In genomic region chr1:20507564-20508410, GRCh38 we compare ENCODE assay signal across 1 cellular context.
A peak's percentile ranks its signal among the peaks of the same experiment; 100 is the strongest.
TF ChIP-seq lines count a peak whose summit lies in the region.

MUL1 (minus strand) TSS chr1:20508151; CDS start chr1:20508024, 127 bp downstream.

TF ChIP-seq in HepG2, 621 proteins besides CTCF, POLR2A, EP300 and RAD21 (continued from another document and continues in another):
- TF ChIP-seq, protein P1, sequence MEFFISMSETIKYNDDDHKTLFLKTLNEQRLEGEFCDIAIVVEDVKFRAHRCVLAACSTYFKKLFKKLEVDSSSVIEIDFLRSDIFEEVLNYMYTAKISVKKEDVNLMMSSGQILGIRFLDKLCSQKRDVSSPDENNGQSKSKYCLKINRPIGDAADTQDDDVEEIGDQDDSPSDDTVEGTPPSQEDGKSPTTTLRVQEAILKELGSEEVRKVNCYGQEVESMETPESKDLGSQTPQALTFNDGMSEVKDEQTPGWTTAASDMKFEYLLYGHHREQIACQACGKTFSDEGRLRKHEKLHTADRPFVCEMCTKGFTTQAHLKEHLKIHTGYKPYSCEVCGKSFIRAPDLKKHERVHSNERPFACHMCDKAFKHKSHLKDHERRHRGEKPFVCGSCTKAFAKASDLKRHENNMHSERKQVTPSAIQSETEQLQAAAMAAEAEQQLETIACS (CRISPR knock-in tag; IDR thresholded peaks at IDR 0.05), result no peak
- TF ChIP-seq JUNB (CRISPR knock-in tag; IDR thresholded peaks at IDR 0.05; ENCODE audit: borderline replicate concordance) (no peak), ERF (CRISPR knock-in tag; IDR thresholded peaks at IDR 0.05) (peak; percentile 64), PRMT3 (CRISPR knock-in tag; IDR thresholded peaks at IDR 0.05; ENCODE audit: borderline replicate concordance, low read depth) (no peak), GLI4 (CRISPR knock-in tag; IDR thresholded peaks at IDR 0.05; ENCODE audit: borderline replicate concordance) (no peak), ZNF180 (CRISPR knock-in tag; IDR thresholded peaks at IDR 0.05; ENCODE audit: borderline replicate concordance, low read depth) (no peak), MXI1 (IDR thresholded peaks at IDR 0.05; ENCODE audit: borderline replicate concordance, low read depth, low read length) (peak; percentile 78; the same call in 1 of the 3 replicates), POLR2AphosphoS2 (IDR thresholded peaks at IDR 0.05; ENCODE audit: low read depth, low read length) (no peak), MAFF (IDR thresholded peaks at IDR 0.05; ENCODE audit: low read depth, low read length) (no peak), NRL (CRISPR knock-in tag; IDR thresholded peaks at IDR 0.05; ENCODE audit: borderline replicate concordance) (peak; percentile 93), ARID2 (CRISPR knock-in tag; IDR thresholded peaks at IDR 0.05; ENCODE audit: borderline replicate concordance) (0 out of 2 replicates have a peak, but pooled peaks have one; percentile 26), ZNF619 (CRISPR knock-in tag; IDR thresholded peaks at IDR 0.05) (peak; percentile 96), ZGPAT (CRISPR knock-in tag; IDR thresholded peaks at IDR 0.05) (peak; percentile 82; the same call in 1 of the 2 replicates), XBP1 (CRISPR knock-in tag; IDR thresholded peaks at IDR 0.05) (no peak), ZNF564 (CRISPR knock-in tag; IDR thresholded peaks at IDR 0.05) (peak; percentile 65; the same call in 1 of the 2 replicates), EEA1 (CRISPR knock-in tag; IDR thresholded peaks at IDR 0.05; ENCODE audit: borderline replicate concordance) (peak; percentile 81; the same call in 1 of the 2 replicates), ELK4 (CRISPR knock-in tag; IDR thresholded peaks at IDR 0.05; ENCODE audit: borderline replicate concordance) (peak; percentile 79; the same call in 1 of the 2 replicates), ZNF724P (CRISPR knock-in tag; IDR thresholded peaks at IDR 0.05; ENCODE audit: borderline replicate concordance) (0 out of 2 replicates have a peak, but pooled peaks have one; percentile 35), REPIN1 (CRISPR knock-in tag; IDR thresholded peaks at IDR 0.05; ENCODE audit: borderline replicate concordance, low read depth) (peak; percentile 76), BRCA1 (CRISPR knock-in tag; IDR thresholded peaks at IDR 0.05) (peak; percentile 43), ZNF276 (CRISPR knock-in tag; IDR thresholded peaks at IDR 0.05; ENCODE audit: low read depth) (no peak), KDM3A (CRISPR knock-in tag; IDR thresholded peaks at IDR 0.05; ENCODE audit: low read depth) (no peak), PHF8 (CRISPR knock-in tag; IDR thresholded peaks at IDR 0.05) (peak; percentile 99)
- TF ChIP-seq, protein P2, sequence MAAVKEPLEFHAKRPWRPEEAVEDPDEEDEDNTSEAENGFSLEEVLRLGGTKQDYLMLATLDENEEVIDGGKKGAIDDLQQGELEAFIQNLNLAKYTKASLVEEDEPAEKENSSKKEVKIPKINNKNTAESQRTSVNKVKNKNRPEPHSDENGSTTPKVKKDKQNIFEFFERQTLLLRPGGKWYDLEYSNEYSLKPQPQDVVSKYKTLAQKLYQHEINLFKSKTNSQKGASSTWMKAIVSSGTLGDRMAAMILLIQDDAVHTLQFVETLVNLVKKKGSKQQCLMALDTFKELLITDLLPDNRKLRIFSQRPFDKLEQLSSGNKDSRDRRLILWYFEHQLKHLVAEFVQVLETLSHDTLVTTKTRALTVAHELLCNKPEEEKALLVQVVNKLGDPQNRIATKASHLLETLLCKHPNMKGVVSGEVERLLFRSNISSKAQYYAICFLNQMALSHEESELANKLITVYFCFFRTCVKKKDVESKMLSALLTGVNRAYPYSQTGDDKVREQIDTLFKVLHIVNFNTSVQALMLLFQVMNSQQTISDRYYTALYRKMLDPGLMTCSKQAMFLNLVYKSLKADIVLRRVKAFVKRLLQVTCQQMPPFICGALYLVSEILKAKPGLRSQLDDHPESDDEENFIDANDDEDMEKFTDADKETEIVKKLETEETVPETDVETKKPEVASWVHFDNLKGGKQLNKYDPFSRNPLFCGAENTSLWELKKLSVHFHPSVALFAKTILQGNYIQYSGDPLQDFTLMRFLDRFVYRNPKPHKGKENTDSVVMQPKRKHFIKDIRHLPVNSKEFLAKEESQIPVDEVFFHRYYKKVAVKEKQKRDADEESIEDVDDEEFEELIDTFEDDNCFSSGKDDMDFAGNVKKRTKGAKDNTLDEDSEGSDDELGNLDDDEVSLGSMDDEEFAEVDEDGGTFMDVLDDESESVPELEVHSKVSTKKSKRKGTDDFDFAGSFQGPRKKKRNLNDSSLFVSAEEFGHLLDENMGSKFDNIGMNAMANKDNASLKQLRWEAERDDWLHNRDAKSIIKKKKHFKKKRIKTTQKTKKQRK (IDR thresholded peaks at IDR 0.05; ENCODE audit: low read length), result no peak
- TF ChIP-seq, protein P3, sequence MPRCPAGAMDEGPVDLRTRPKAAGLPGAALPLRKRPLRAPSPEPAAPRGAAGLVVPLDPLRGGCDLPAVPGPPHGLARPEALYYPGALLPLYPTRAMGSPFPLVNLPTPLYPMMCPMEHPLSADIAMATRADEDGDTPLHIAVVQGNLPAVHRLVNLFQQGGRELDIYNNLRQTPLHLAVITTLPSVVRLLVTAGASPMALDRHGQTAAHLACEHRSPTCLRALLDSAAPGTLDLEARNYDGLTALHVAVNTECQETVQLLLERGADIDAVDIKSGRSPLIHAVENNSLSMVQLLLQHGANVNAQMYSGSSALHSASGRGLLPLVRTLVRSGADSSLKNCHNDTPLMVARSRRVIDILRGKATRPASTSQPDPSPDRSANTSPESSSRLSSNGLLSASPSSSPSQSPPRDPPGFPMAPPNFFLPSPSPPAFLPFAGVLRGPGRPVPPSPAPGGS (CRISPR knock-in tag; IDR thresholded peaks at IDR 0.05), result no peak
- TF ChIP-seq, protein P4, sequence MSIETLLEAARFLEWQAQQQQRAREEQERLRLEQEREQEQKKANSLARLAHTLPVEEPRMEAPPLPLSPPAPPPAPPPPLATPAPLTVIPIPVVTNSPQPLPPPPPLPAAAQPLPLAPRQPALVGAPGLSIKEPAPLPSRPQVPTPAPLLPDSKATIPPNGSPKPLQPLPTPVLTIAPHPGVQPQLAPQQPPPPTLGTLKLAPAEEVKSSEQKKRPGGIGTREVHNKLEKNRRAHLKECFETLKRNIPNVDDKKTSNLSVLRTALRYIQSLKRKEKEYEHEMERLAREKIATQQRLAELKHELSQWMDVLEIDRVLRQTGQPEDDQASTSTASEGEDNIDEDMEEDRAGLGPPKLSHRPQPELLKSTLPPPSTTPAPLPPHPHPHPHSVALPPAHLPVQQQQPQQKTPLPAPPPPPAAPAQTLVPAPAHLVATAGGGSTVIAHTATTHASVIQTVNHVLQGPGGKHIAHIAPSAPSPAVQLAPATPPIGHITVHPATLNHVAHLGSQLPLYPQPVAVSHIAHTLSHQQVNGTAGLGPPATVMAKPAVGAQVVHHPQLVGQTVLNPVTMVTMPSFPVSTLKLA (IDR thresholded peaks at IDR 0.05), result no peak
- TF ChIP-seq, protein P5, sequence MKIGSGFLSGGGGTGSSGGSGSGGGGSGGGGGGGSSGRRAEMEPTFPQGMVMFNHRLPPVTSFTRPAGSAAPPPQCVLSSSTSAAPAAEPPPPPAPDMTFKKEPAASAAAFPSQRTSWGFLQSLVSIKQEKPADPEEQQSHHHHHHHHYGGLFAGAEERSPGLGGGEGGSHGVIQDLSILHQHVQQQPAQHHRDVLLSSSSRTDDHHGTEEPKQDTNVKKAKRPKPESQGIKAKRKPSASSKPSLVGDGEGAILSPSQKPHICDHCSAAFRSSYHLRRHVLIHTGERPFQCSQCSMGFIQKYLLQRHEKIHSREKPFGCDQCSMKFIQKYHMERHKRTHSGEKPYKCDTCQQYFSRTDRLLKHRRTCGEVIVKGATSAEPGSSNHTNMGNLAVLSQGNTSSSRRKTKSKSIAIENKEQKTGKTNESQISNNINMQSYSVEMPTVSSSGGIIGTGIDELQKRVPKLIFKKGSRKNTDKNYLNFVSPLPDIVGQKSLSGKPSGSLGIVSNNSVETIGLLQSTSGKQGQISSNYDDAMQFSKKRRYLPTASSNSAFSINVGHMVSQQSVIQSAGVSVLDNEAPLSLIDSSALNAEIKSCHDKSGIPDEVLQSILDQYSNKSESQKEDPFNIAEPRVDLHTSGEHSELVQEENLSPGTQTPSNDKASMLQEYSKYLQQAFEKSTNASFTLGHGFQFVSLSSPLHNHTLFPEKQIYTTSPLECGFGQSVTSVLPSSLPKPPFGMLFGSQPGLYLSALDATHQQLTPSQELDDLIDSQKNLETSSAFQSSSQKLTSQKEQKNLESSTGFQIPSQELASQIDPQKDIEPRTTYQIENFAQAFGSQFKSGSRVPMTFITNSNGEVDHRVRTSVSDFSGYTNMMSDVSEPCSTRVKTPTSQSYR (CRISPR knock-in tag; IDR thresholded peaks at IDR 0.05; ENCODE audit: borderline replicate concordance), result no peak
- TF ChIP-seq, protein P6, sequence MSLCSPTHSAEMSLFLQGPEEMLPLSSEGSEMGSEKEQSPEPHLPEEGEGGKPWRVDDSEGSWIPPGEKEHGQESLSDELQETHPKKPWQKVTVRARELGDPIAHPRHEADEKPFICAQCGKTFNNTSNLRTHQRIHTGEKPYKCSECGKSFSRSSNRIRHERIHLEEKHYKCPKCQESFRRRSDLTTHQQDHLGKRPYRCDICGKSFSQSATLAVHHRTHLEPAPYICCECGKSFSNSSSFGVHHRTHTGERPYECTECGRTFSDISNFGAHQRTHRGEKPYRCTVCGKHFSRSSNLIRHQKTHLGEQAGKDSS (CRISPR knock-in tag; IDR thresholded peaks at IDR 0.05; ENCODE audit: borderline replicate concordance, low read depth), result peak; percentile 88
- TF ChIP-seq, protein P7, sequence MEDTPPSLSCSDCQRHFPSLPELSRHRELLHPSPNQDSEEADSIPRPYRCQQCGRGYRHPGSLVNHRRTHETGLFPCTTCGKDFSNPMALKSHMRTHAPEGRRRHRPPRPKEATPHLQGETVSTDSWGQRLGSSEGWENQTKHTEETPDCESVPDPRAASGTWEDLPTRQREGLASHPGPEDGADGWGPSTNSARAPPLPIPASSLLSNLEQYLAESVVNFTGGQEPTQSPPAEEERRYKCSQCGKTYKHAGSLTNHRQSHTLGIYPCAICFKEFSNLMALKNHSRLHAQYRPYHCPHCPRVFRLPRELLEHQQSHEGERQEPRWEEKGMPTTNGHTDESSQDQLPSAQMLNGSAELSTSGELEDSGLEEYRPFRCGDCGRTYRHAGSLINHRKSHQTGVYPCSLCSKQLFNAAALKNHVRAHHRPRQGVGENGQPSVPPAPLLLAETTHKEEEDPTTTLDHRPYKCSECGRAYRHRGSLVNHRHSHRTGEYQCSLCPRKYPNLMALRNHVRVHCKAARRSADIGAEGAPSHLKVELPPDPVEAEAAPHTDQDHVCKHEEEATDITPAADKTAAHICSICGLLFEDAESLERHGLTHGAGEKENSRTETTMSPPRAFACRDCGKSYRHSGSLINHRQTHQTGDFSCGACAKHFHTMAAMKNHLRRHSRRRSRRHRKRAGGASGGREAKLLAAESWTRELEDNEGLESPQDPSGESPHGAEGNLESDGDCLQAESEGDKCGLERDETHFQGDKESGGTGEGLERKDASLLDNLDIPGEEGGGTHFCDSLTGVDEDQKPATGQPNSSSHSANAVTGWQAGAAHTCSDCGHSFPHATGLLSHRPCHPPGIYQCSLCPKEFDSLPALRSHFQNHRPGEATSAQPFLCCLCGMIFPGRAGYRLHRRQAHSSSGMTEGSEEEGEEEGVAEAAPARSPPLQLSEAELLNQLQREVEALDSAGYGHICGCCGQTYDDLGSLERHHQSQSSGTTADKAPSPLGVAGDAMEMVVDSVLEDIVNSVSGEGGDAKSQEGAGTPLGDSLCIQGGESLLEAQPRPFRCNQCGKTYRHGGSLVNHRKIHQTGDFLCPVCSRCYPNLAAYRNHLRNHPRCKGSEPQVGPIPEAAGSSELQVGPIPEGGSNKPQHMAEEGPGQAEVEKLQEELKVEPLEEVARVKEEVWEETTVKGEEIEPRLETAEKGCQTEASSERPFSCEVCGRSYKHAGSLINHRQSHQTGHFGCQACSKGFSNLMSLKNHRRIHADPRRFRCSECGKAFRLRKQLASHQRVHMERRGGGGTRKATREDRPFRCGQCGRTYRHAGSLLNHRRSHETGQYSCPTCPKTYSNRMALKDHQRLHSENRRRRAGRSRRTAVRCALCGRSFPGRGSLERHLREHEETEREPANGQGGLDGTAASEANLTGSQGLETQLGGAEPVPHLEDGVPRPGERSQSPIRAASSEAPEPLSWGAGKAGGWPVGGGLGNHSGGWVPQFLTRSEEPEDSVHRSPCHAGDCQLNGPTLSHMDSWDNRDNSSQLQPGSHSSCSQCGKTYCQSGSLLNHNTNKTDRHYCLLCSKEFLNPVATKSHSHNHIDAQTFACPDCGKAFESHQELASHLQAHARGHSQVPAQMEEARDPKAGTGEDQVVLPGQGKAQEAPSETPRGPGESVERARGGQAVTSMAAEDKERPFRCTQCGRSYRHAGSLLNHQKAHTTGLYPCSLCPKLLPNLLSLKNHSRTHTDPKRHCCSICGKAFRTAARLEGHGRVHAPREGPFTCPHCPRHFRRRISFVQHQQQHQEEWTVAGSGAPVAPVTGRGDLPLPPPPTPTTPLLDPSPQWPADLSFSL (CRISPR knock-in tag; IDR thresholded peaks at IDR 0.05), result no peak
